1 cellular context compared by ENCODE assay signal in the genomic region with DNA sequence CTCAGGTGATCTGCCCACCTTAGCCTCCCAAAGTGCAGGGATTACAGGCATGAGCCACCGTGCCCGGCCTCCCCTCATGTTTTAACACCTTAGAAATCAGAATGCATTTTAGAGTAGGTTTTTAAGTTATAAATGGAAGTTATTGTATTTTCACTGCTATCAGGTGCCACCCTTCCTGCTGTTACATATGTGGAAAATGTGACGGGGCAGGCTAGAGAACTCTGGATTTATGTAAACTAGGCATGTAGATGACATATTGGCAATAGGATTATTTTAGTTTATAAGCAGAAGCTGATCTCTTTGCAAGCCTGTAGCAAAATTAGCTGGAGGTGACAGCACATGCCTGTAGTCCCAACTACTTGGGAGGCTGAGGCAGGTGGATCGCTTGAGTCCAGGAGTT.
TF ChIP-seq lines count a peak whose summit lies in the region.

No MANE protein-coding gene starts in this region.

TF ChIP-seq in H1, 55 proteins besides CTCF, POLR2A, EP300 and RAD21:
- TF ChIP-seq TBP (IDR thresholded peaks at IDR 0.05; ENCODE audit: low read depth, low read length) (no peak), PHF8 (conservative IDR thresholded peaks at IDR 0.05; ENCODE audit: low read depth, low read length) (no peak), TCF12 (IDR thresholded peaks at IDR 0.05; ENCODE audit: low read depth, low read length) (no peak), SUZ12 (IDR thresholded peaks at IDR 0.05; ENCODE audit: low read length) (no peak), ZNF274 (IDR thresholded peaks at IDR 0.05; ENCODE audit: borderline replicate concordance, extremely low read depth, low read length) (no peak)
- TF ChIP-seq, protein P1, sequence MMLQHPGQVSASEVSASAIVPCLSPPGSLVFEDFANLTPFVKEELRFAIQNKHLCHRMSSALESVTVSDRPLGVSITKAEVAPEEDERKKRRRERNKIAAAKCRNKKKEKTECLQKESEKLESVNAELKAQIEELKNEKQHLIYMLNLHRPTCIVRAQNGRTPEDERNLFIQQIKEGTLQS (IDR thresholded peaks at IDR 0.05; ENCODE audit: insufficient read depth, low read depth, low read length), result no peak
